In genomic region chr18:22253156-22253555, GRCh38 we compare ENCODE assay signal across 1 cellular context.
TF ChIP-seq lines count a peak whose summit lies in the region.

No MANE protein-coding gene starts in this region.

TF ChIP-seq in H1, 55 proteins besides CTCF, POLR2A, EP300 and RAD21:
- TF ChIP-seq BACH1 (IDR thresholded peaks at IDR 0.05; ENCODE audit: low read length) (no peak), CHD7 (IDR thresholded peaks at IDR 0.05; ENCODE audit: insufficient replicate concordance, low read length) (no peak), RNF2 (IDR thresholded peaks at IDR 0.05; ENCODE audit: borderline replicate concordance, low read depth, low read length, missing control alignments, poor library complexity, severe bottlenecking) (no peak), MAX (IDR thresholded peaks at IDR 0.05) (no peak), SIX5 (IDR thresholded peaks at IDR 0.05; ENCODE audit: low read depth, low read length) (no peak), GABPA (IDR thresholded peaks at IDR 0.05; ENCODE audit: borderline replicate concordance, insufficient read depth, low read length) (no peak), CREB1 (IDR thresholded peaks at IDR 0.05) (no peak), ZNF274 (IDR thresholded peaks at IDR 0.05; ENCODE audit: borderline replicate concordance, extremely low read depth, low read length) (no peak), NRF1 (IDR thresholded peaks at IDR 0.05; ENCODE audit: low read depth, low read length) (no peak), RBBP5 (IDR thresholded peaks at IDR 0.05; ENCODE audit: borderline replicate concordance, low read depth, low read length) (no peak), POU5F1 (IDR thresholded peaks at IDR 0.05; ENCODE audit: low read depth, low read length) (no peak), SUZ12 (IDR thresholded peaks at IDR 0.05; ENCODE audit: low read length) (no peak), KDM1A (IDR thresholded peaks at IDR 0.05; ENCODE audit: borderline replicate concordance, low read length) (no peak), CHD1 (IDR thresholded peaks at IDR 0.05; ENCODE audit: low read depth, low read length) (no peak), SRF (IDR thresholded peaks at IDR 0.05; ENCODE audit: low read depth, low read length) (no peak)
